Comparison of ENCODE assay signal across 8 cellular contexts in the genomic region with DNA sequence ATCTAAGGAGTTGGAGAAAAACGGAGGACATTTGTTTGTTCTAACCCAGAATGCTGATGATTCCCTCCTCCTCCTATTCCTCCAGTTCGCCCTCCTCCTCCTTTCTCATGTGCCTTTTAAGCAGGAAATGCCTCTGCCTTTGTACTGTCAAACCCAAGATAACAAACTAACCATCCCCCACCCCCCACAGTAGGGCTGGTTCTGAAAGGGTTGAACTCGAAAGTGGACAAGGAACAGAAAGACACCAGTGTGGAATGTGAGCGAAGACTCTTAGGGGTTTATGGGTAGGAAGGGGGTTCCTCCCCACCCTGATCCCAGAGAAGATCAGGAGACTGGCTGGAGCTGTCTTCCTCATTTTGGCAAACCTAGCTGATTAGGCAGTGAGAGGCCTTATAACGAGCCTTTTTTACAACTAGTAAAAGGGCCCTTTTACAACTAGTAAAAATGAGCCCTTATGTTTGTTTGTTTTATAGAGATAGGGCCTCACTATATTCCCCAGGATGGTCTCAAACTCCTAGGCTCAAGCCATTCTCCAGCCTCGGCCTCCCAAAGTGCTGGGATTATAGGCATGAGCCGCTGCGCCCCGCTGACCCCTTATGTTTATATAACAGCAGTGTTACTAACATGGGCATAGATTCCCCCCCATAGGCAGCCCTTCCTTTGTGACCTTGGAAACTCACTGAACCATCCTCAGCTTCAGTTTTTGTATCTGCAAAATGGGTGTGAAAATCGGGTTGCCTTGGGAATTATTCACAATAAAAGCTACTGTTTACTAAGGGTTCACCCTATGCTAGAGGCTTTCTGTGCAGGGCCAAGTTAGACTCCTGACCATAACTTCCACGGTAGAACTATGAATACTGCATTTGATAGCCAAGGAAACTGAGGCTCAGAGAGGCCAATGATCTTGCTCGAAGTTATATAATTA. TPM values are rescaled to one million over a fixed set of nuclear protein-coding genes. Genes with fewer than 3 reads are reported as not detected.
DNase-seq lines count a peak whose midpoint lies in the region; ATAC-seq, FAIRE-seq and TF ChIP-seq lines count a peak whose summit lies in the region.

No MANE protein-coding gene starts in this region.

- DNase-seq in GM18507 (ENCODE audit: extremely low spot score, insufficient read length, low read depth) (no peak), SJSA1 (ENCODE audit: low read depth in 1 of 2, low spot score in 2 of 2) (peak; percentile 73 to 79), coronary artery (ENCODE audit: low spot score) (no peak), right lobe of liver (peak in 1 of 3 donors; percentile 58), substantia nigra (lab: John Stamatoyannopoulos, UW) (peak in 20 of 49 donors; percentile 5 to 65 (median 30)), NCI-H748 (lab: John Stamatoyannopoulos, UW; ENCODE audit: unreplicated experiment) (no peak)

- H2AFZ ChIP-seq in ACC112 (ENCODE audit: low read length, unreplicated experiment): peak overlapping the region; percentile 93

- H3K27ac ChIP-seq in ACC112 (ENCODE audit: low read depth, low read length): peak overlapping the region; percentile 86
- peak overlapping the region; percentile 55 for H3K27ac ChIP-seq in SJSA1
- H3K27ac ChIP-seq in coronary artery: peak overlapping the region; percentile 69 to 94
- H3K27ac ChIP-seq in right lobe of liver: peak overlapping the region; percentile 83 to 89 (median 83)
- H3K27ac ChIP-seq in substantia nigra (ENCODE audit: low read depth, low read length, poor library complexity, severe bottlenecking): peak overlapping the region; percentile 82

- H3K79me2 ChIP-seq in ACC112 (ENCODE audit: control insufficient read depth, insufficient read depth, low read length, unreplicated experiment): peaks cover 45% of the 10 kb centered on the region

- WGBS in right lobe of liver (ENCODE audit: insufficient coverage, low coverage, low lambda C conversion rate, missing lambda C conversion rate): 16% methylated on average over 9 of the region's 12 CpGs

- peak; percentile 5 for FAIRE-seq in GM18507 (lab: Jason Lieb, UNC)

- peak; percentile 2 to 11 (median 6) for ATAC-seq in right lobe of liver
- ATAC-seq in HG03457 (IDR thresholded peaks at IDR 0.05; ENCODE audit: unreplicated experiment): no peak

- no peak for TF ChIP-seq CTCF in coronary artery (IDR thresholded peaks at IDR 0.05)
- no peak for TF ChIP-seq CTCF in right lobe of liver (IDR thresholded peaks at IDR 0.05)

- H3K36me3 ChIP-seq in ACC112 (ENCODE audit: insufficient read depth, low read length): no peaks in the 10 kb centered on the region
- no peaks in the 10 kb centered on the region for H3K36me3 ChIP-seq in SJSA1
- no peaks in the 10 kb centered on the region for H3K36me3 ChIP-seq in right lobe of liver

- H3K4me3 ChIP-seq in ACC112 (ENCODE audit: low read depth, low read length) (peak overlapping the region; percentile 92), SJSA1 (peak overlapping the region; percentile 61), coronary artery (peak overlapping the region; percentile 85), right lobe of liver (peak overlapping the region; percentile 67 to 81 (median 81))

- H3K9me3 ChIP-seq in SJSA1 (replicated peaks): no peaks in the 10 kb centered on the region
- no peaks in the 10 kb centered on the region for H3K9me3 ChIP-seq in right lobe of liver

- H3K4me1 ChIP-seq in ACC112 (ENCODE audit: control insufficient read depth, insufficient read depth, low read length, unreplicated experiment): peaks cover 29% of the 10 kb centered on the region
- peaks cover 30% of the 10 kb centered on the region for H3K4me1 ChIP-seq in SJSA1 (replicated peaks)
- H3K4me1 ChIP-seq in right lobe of liver: peaks cover 0 to 55% (median 16%) of the 10 kb centered on the region in 4 donors

- no peak for TF ChIP-seq POLR2A in right lobe of liver (IDR thresholded peaks at IDR 0.05)

- H3K27me3 ChIP-seq in ACC112 (ENCODE audit: insufficient read depth, low read length): no peaks in the 10 kb centered on the region
- H3K27me3 ChIP-seq in SJSA1 (replicated peaks): no peaks in the 10 kb centered on the region
- H3K27me3 ChIP-seq in right lobe of liver: no peaks in the 10 kb centered on the region

- intact Hi-C loops in right lobe of liver (cut with DNase I): loop anchor here in 1 of 2 donors (5.0 kb wide), 1 partner anchor 71 kb away; no protein-coding TSS in a partner anchor

RNA-seq across cellular contexts. Expression of a gene that starts 1.1 kb away (rescaled TPM):
- total RNA-seq in SJSA1 (2014; rRNA removed; shearing (Covaris generic)): 14.7 and 29.2 TPM in 2 replicates
- 10 to 100 TPM; 19.8 to 44.3 (median 30.2) TPM for total RNA-seq in right lobe of liver

RNA-seq across cellular contexts. Expression of a gene that starts 3.2 kb away (rescaled TPM):
- 0.45 TPM in 1 of 2 replicates, not detected in the other for total RNA-seq in SJSA1 (2014; rRNA removed; shearing (Covaris generic))
- total RNA-seq in right lobe of liver: under 1 TPM in 4 of 6 experiments, not detected in 2; 0.25 to 0.59 (median 0.39) TPM

Comparison
In these comparisons a context has a peak if more than half of its experiments do, and no peak if none do; other contexts are left out.
1. DNase-seq: peak in SJSA1 (2 of 2); none in GM18507 (single experiment), coronary artery (single experiment) and NCI-H748 (single experiment).
2. Peak in every context shown above with its lines, with median percentiles within 50 percentile points of each other: H3K27ac ChIP-seq and H3K4me3 ChIP-seq.